Comparison of ENCODE assay signal across 25 cellular contexts in the genomic region with DNA sequence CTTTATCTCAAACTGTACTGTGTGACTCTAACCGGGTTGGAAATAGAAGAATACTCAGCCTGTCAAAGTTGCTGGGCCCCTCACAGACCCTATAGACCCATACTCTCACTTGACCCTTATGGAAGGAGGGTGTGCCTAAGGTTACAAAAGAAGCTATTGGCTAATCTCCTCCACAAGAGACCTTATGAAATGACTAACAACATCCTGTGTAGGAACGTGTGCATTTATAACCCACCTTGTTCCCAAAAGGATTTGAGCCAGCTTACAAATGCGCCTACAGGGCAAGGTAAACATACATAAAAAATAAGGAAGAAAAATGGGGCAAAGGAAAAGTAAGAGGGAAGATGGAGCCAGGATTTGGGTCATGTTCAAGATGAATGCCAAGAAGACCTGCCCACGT.
DNase-seq lines count a peak whose midpoint lies in the region; ATAC-seq, FAIRE-seq and TF ChIP-seq lines count a peak whose summit lies in the region.
"Had no signal": no experiment of that assay in that cellular context is flagged by ENCODE, and none has a peak within 500 bp of the region (broad histone marks: within the 10 kb centered on the region; RNA-seq: fewer than 3 reads in every experiment).

No MANE protein-coding gene starts in this region.

- TF ChIP-seq CTCF in PC-9 (conservative IDR thresholded peaks at IDR 0.05) = no peak
- no peak for TF ChIP-seq CTCF in K562 (IDR thresholded peaks at IDR 0.05 in 2 of 3, conservative IDR thresholded peaks at IDR 0.05 in 1 of 3; ENCODE audit: insufficient read depth in 2 of 3, low read depth in 1 of 3, low read length in 3 of 3)
- TF ChIP-seq CTCF in smooth muscle cell (IDR thresholded peaks at IDR 0.05; ENCODE audit: borderline replicate concordance, insufficient read depth, poor library complexity, severe bottlenecking) = no peak

- TF ChIP-seq EP300 in K562 (IDR thresholded peaks at IDR 0.05; ENCODE audit: low read length) = no peak

- H3K36me3 ChIP-seq in PC-9 (ENCODE audit: low read depth) = no peaks in the 10 kb centered on the region
- H3K36me3 ChIP-seq in K562 (ENCODE audit: control insufficient read depth, insufficient read depth, low read length) = no peaks in the 10 kb centered on the region
- no peaks in the 10 kb centered on the region for H3K36me3 ChIP-seq in smooth muscle cell (ENCODE audit: low read depth)
- H3K36me3 ChIP-seq: SJSA1 had no signal

- 5% methylated on average over 4 of the region's 4 CpGs for WGBS in K562 (ENCODE audit: insufficient coverage, low coverage, missing lambda C conversion rate)
- WGBS in smooth muscle cell (ENCODE audit: low lambda C conversion rate) = 85% methylated on average over 4 of the region's 4 CpGs

- H3K27ac ChIP-seq in PC-9 (0 out of 2 replicates have a peak overlapping the region, but pooled peaks have one; percentile 10), K562 (ENCODE audit: extremely low read depth, low read depth, low read length) (no peak overlapping the region), smooth muscle cell (ENCODE audit: low read depth) (no peak overlapping the region)
- H3K27ac ChIP-seq: GM23248, KMS-11, SJSA1 had no signal

- DNase-seq in PC-9 = peak in 1 of 2 experiments; percentile 43
- no peak for DNase-seq in K562 (ENCODE audit: extremely low read depth in 1 of 4, low spot score in 3 of 4)
- no peak for DNase-seq in smooth muscle cell (lab: John Stamatoyannopoulos, UW; ENCODE audit: unreplicated experiment)
- DNase-seq in KBM-7 = no peak
- DNase-seq in NK-92 treated with Interleukin-12 subunit alpha and Interleukin-12 subunit beta, amount 100 ng/mL, for 24 hours (lab: John Stamatoyannopoulos, UW) = no peak
- DNase-seq: C1 segment of cervical spinal cord; Caco-2; CD8-positive, alpha-beta T cell; GM23248; H7; NCI-H1092; NCI-H1417 treated with DMSO at 0.1 percent for 48 hours; NCI-H1694 treated with DMSO at 0.1 percent for 48 hours; NCI-H2081; NCI-H2171; NCI-H226; NCI-H510A; NCI-H69; OCI-M1; Right ventricle myocardium superior had no signal

- H3K79me2 ChIP-seq in PC-9 (ENCODE audit: low read depth) (no peaks in the 10 kb centered on the region), K562 (ENCODE audit: control insufficient read depth, insufficient read depth, low read length) (no peaks in the 10 kb centered on the region), smooth muscle cell (ENCODE audit: low read depth) (no peaks in the 10 kb centered on the region)

- H3K9me2 ChIP-seq in PC-9 (ENCODE audit: insufficient read depth) = no peaks in the 10 kb centered on the region

- peaks cover 65% of the 10 kb centered on the region for H3K4me1 ChIP-seq in PC-9 (replicated peaks; ENCODE audit: insufficient read depth)
- no peaks in the 10 kb centered on the region; a peak in 1 of 5 replicates for H3K4me1 ChIP-seq in K562 (replicated peaks in 1 of 2; ENCODE audit: control insufficient read depth in 2 of 2, insufficient read depth in 2 of 2, low read length in 2 of 2)
- no peaks in the 10 kb centered on the region for H3K4me1 ChIP-seq in smooth muscle cell (ENCODE audit: low read depth)

- CTCF ChIA-PET in PC-9 (lab: Charles Lee) (no interaction called here), K562 (lab: Yijun Ruan, JAX; ENCODE audit: low intra/inter-chr PET ratio) (no interaction called here)

- peaks cover 35% of the 10 kb centered on the region; the same call in 1 of the 2 replicates for H3F3A ChIP-seq in PC-9 (ENCODE audit: insufficient read depth, low read depth)
- no peaks in the 10 kb centered on the region for H3F3A ChIP-seq in smooth muscle cell (ENCODE audit: low read depth)

- no peak overlapping the region for H3K4me3 ChIP-seq in PC-9
- H3K4me3 ChIP-seq in K562 = no peak overlapping the region
- H3K4me3 ChIP-seq in smooth muscle cell = no peak overlapping the region
- H3K4me3 ChIP-seq: GM23248, SJSA1 had no signal

- H3K9me3 ChIP-seq in PC-9 (ENCODE audit: insufficient read depth, low read depth) (no peaks in the 10 kb centered on the region), K562 (replicated peaks; ENCODE audit: control insufficient read depth, insufficient read depth, low read depth, low read length) (no peaks in the 10 kb centered on the region), smooth muscle cell (replicated peaks; ENCODE audit: low read depth) (no peaks in the 10 kb centered on the region)
- H3K9me3 ChIP-seq: Caco-2, SJSA1 had no signal

- intact Hi-C loops in PC-9 (cut with micrococcal nuclease; ENCODE audit: unreplicated experiment) (no loop called here), K562 (cut with micrococcal nuclease) (no loop called here)

- H3K9ac ChIP-seq in K562 (ENCODE audit: insufficient read depth in 1 of 2, low read depth in 2 of 2, low read length in 2 of 2) (no peak overlapping the region), smooth muscle cell (ENCODE audit: low read depth) (no peak overlapping the region)
- H3K9ac ChIP-seq: GM23248, KMS-11 had no signal

- no peak for ATAC-seq in K562
- ATAC-seq in esophagus mucosa = peak; percentile 22
- ATAC-seq in HG03457 (IDR thresholded peaks at IDR 0.05; ENCODE audit: unreplicated experiment) = no peak
- ATAC-seq: CD8-positive, alpha-beta T cell had no signal

- BruUV-seq in PC-9 (replicated peaks; lab: Mats Ljungman, UMichigan) (no TSS peak), K562 (replicated peaks; lab: Mats Ljungman, UMichigan) (no TSS peak)

- FAIRE-seq in K562 (lab: Jason Lieb, UNC) = no peak
- FAIRE-seq: G401.6 had no signal

- POLR2A ChIA-PET in PC-9 (lab: Charles Lee; ENCODE audit: unreplicated experiment) = no interaction called here
- POLR2A ChIA-PET in K562 (lab: Yijun Ruan, JAX) = no interaction called here

- no peak for TF ChIP-seq RAD21 in K562 (CRISPR knock-in tag; conservative IDR thresholded peaks at IDR 0.05 in 1 of 2, IDR thresholded peaks at IDR 0.05 in 1 of 2)

- in situ Hi-C loops in K562 (cut with MboI) = no loop called here
- in situ Hi-C loops in KBM-7 (cut with MboI; ENCODE audit: low pct_unique_long_range_greater_than_20kb, low sequenced_read_pairs) = no loop called here

- H2AFZ ChIP-seq in PC-9 = no peak overlapping the region
- no peak overlapping the region for H2AFZ ChIP-seq in K562 (ENCODE audit: low read depth, low read length)
- H2AFZ ChIP-seq in smooth muscle cell (ENCODE audit: low read depth) = no peak overlapping the region
- H2AFZ ChIP-seq: GM23248 had no signal

- TF ChIP-seq POLR2A in K562 (conservative IDR thresholded peaks at IDR 0.05) = no peak

- H3K27me3 ChIP-seq in PC-9 (ENCODE audit: insufficient read depth, low read depth) = no peaks in the 10 kb centered on the region
- H3K27me3 ChIP-seq in K562 (ENCODE audit: control insufficient read depth in 2 of 2, insufficient read depth in 2 of 2, low read length in 2 of 2) = peaks cover 2 to 18% of the 10 kb centered on the region in 2 experiments; a peak in 2 of 5 replicates
- no peaks in the 10 kb centered on the region for H3K27me3 ChIP-seq in smooth muscle cell (ENCODE audit: low read depth)
- H3K27me3 ChIP-seq: SJSA1 had no signal

- H3K4me2 ChIP-seq in PC-9 = peak overlapping the region; percentile 30; the same call in 1 of the 2 replicates
- no peak overlapping the region for H3K4me2 ChIP-seq in K562 (ENCODE audit: insufficient read depth, low read length)
- no peak overlapping the region for H3K4me2 ChIP-seq in smooth muscle cell
- H3K4me2 ChIP-seq: KMS-11 had no signal

- H3K9me1 ChIP-seq in K562 (ENCODE audit: control insufficient read depth, insufficient read depth, low read length) = no peaks in the 10 kb centered on the region

- H4K20me1 ChIP-seq in PC-9 (ENCODE audit: insufficient read depth) (no peaks in the 10 kb centered on the region), K562 (replicated peaks; ENCODE audit: control insufficient read depth, insufficient read depth, low read length) (no peaks in the 10 kb centered on the region), smooth muscle cell (ENCODE audit: low read depth) (no peaks in the 10 kb centered on the region)

TF ChIP-seq in K562, 482 proteins besides CTCF, POLR2A, EP300 and RAD21 (continues in another document):
- TF ChIP-seq, protein P1, sequence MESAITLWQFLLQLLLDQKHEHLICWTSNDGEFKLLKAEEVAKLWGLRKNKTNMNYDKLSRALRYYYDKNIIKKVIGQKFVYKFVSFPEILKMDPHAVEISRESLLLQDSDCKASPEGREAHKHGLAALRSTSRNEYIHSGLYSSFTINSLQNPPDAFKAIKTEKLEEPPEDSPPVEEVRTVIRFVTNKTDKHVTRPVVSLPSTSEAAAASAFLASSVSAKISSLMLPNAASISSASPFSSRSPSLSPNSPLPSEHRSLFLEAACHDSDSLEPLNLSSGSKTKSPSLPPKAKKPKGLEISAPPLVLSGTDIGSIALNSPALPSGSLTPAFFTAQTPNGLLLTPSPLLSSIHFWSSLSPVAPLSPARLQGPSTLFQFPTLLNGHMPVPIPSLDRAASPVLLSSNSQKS (CRISPR knock-in tag; IDR thresholded peaks at IDR 0.05) = no peak
- TF ChIP-seq KLF13 (tag; IDR thresholded peaks at IDR 0.05; ENCODE audit: borderline replicate concordance, low read depth) (no peak), IFI16 (CRISPR knock-in tag; IDR thresholded peaks at IDR 0.05) (no peak), JUN (IDR thresholded peaks at IDR 0.05; ENCODE audit: borderline replicate concordance, low read depth, low read length) (no peak), JUN (CRISPR knock-in tag; IDR thresholded peaks at IDR 0.05; ENCODE audit: borderline replicate concordance) (no peak)
- TF ChIP-seq, protein P2, sequence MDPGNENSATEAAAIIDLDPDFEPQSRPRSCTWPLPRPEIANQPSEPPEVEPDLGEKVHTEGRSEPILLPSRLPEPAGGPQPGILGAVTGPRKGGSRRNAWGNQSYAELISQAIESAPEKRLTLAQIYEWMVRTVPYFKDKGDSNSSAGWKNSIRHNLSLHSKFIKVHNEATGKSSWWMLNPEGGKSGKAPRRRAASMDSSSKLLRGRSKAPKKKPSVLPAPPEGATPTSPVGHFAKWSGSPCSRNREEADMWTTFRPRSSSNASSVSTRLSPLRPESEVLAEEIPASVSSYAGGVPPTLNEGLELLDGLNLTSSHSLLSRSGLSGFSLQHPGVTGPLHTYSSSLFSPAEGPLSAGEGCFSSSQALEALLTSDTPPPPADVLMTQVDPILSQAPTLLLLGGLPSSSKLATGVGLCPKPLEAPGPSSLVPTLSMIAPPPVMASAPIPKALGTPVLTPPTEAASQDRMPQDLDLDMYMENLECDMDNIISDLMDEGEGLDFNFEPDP (CRISPR knock-in tag; IDR thresholded peaks at IDR 0.05) = no peak
- TF ChIP-seq, protein P3, sequence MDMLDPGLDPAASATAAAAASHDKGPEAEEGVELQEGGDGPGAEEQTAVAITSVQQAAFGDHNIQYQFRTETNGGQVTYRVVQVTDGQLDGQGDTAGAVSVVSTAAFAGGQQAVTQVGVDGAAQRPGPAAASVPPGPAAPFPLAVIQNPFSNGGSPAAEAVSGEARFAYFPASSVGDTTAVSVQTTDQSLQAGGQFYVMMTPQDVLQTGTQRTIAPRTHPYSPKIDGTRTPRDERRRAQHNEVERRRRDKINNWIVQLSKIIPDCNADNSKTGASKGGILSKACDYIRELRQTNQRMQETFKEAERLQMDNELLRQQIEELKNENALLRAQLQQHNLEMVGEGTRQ (CRISPR knock-in tag; IDR thresholded peaks at IDR 0.05) = 0 out of 2 replicates have a peak, but pooled peaks have one; percentile 14
